In genomic region chr2:195656859-195657633, GRCh38 we compare ENCODE assay signal across 8 cellular contexts. TPM values are rescaled to one million over a fixed set of nuclear protein-coding genes. Genes with fewer than 3 reads are reported as not detected.
DNase-seq lines count a peak whose midpoint lies in the region; ATAC-seq and TF ChIP-seq lines count a peak whose summit lies in the region.

Gene SLC39A10 (plus strand): TSS chr2:195657226. CDS start chr2:195680043, 22,817 bp downstream.

- peak within 1 kb of the TSS; percentile 98 for H3K27ac ChIP-seq in CD8-positive, alpha-beta memory T cell (ENCODE audit: low read depth, low read length)
- peak within 1 kb of the TSS; percentile 99 for H3K27ac ChIP-seq in lower lobe of right lung

- POLR2A ChIA-PET in CD8-positive, alpha-beta memory T cell (lab: Charles Lee), result interaction anchor here (0.8 to 4.6 kb wide), 14 partner anchors 9 to 519 kb away, joined by 3 to 72 read pairs (median 4); partner anchors contain the start of gene DNAH7

- no peaks in the 10 kb centered on the region for H3K27me3 ChIP-seq in CD8-positive, alpha-beta memory T cell (ENCODE audit: insufficient read depth, low read length, poor library complexity, severe bottlenecking)
- H3K27me3 ChIP-seq in lower lobe of right lung (ENCODE audit: low read depth), result no peaks in the 10 kb centered on the region

- H3K4me3 ChIP-seq in CD8-positive, alpha-beta memory T cell (ENCODE audit: low read length), result peak within 1 kb of the TSS; percentile 81
- peak within 1 kb of the TSS; percentile 86 for H3K4me3 ChIP-seq in lower lobe of right lung

- H3K27ac Mint-ChIP-seq in CD8-positive, alpha-beta memory T cell, result peak within 1 kb of the TSS; percentile 96 to 100 (median 99)

- peaks cover 6% of the 10 kb centered on the region for H3K36me3 ChIP-seq in CD8-positive, alpha-beta memory T cell (ENCODE audit: insufficient read depth, low read length)
- no peaks in the 10 kb centered on the region for H3K36me3 ChIP-seq in lower lobe of right lung

- ATAC-seq in GM19468 (IDR thresholded peaks at IDR 0.05; ENCODE audit: extremely low read depth, unreplicated experiment), result peak; percentile 75
- ATAC-seq in lower lobe of right lung, result peak; percentile 92 to 98

- no peak for TF ChIP-seq CTCF in lower lobe of right lung (IDR thresholded peaks at IDR 0.05)

- peaks cover 0 to 3% (median 0%) of the 10 kb centered on the region in 5 donors for H3K9me3 Mint-ChIP-seq in CD8-positive, alpha-beta memory T cell

- peak within 1 kb of the TSS; percentile 95 to 100 (median 99) for H3K4me3 Mint-ChIP-seq in CD8-positive, alpha-beta memory T cell

- H3K27me3 Mint-ChIP-seq in CD8-positive, alpha-beta memory T cell, result peaks cover 0 to 9% of the 10 kb centered on the region in 2 donors

- peaks cover under 1 to 22% (median 6%) of the 10 kb centered on the region in 3 donors for H3K36me3 Mint-ChIP-seq in CD8-positive, alpha-beta memory T cell

- peaks cover 38 to 45% (median 43%) of the 10 kb centered on the region in 3 donors for H3K4me1 Mint-ChIP-seq in CD8-positive, alpha-beta memory T cell

- peaks cover 17% of the 10 kb centered on the region for H3K4me1 ChIP-seq in CD8-positive, alpha-beta memory T cell (ENCODE audit: insufficient read depth, low read length)
- H3K4me1 ChIP-seq in lower lobe of right lung, result peaks cover 20% of the 10 kb centered on the region

- CTCF ChIA-PET in CD8-positive, alpha-beta memory T cell (lab: Charles Lee), result interaction anchor here (0.6 to 5.5 kb wide), 10 partner anchors 9 to 828 kb away, joined by 3 to 120 read pairs (median 3); no protein-coding TSS in a partner anchor

- intact Hi-C loops in lower lobe of right lung (cut with DNase I), result loop anchor here (5.0 kb wide), 1 partner anchor 160 kb away; no protein-coding TSS in a partner anchor

- DNase-seq in CD8-positive, alpha-beta memory T cell, result peak; percentile 92 to 98 (median 97)
- DNase-seq in HS-5 (ENCODE audit: low read depth) (peak; percentile 99), lower lobe of right lung (peak; percentile 98)
- peak; percentile 95 for DNase-seq in NK-92 treated with Interleukin-12 subunit alpha and Interleukin-12 subunit beta, amount 100 ng/mL, for 24 hours (lab: John Stamatoyannopoulos, UW)
- peak; percentile 100 for DNase-seq in activated CD8-positive, alpha-beta memory T cell treated with anti-CD3 and anti-CD28 coated beads for 24 hours
- DNase-seq in effector CD4-positive, alpha-beta T cell, result peak; percentile 94
- peak; percentile 96 to 99 (median 96) for DNase-seq in stimulated activated CD4-positive, alpha-beta T cell treated with anti-CD3 and anti-CD28 coated beads, TNF-alpha, amount 100 ng/mL, for 24 hours (ENCODE audit: low read depth in 3 of 3)

- H3K9me3 ChIP-seq in CD8-positive, alpha-beta memory T cell (ENCODE audit: low read length), result no peaks in the 10 kb centered on the region
- H3K9me3 ChIP-seq in lower lobe of right lung, result no peaks in the 10 kb centered on the region

RNA-seq across cellular contexts. Expression of gene SLC39A10, which starts in this region (rescaled TPM):
- total RNA-seq in CD8-positive, alpha-beta memory T cell, result 10 to 100 TPM; 22.2 to 23.6 TPM
- 11.3 TPM for polyA plus RNA-seq in CD8-positive, alpha-beta memory T cell
- total RNA-seq in lower lobe of right lung, result 37.2 TPM

Comparison
In these comparisons a context has a peak if more than half of its experiments do, and no peak if none do; other contexts are left out.
1. Peak in every context shown above with its lines: DNase-seq, ATAC-seq, H3K4me3 ChIP-seq and H3K27ac ChIP-seq.